17 cellular contexts compared by ENCODE assay signal in genomic region chr1:21233480-21233879, GRCh38.
"Had no signal": no experiment of that assay in that cellular context is flagged by ENCODE, and none has a peak within 500 bp of the region (broad histone marks: within the 10 kb centered on the region; RNA-seq: fewer than 3 reads in every experiment).

No MANE protein-coding gene starts in this region.

- H3K27me3 Mint-ChIP-seq: activated CD4-positive, alpha-beta memory T cell treated with anti-CD3 and anti-CD28 coated beads for 36 hours; central memory CD8-positive, alpha-beta T cell had no signal

- H3K4me1 Mint-ChIP-seq: central memory CD8-positive, alpha-beta T cell; natural killer cell had no signal

- DNase-seq: activated CD4-positive, alpha-beta memory T cell treated with anti-CD3 and anti-CD28 coated beads for 36 hours; activated CD8-positive, alpha-beta memory T cell treated with anti-CD3 and anti-CD28 coated beads, Interleukin-2, amount 50 U/mL, for 4 hours; activated naive CD4-positive, alpha-beta T cell treated with Interleukin-2 at 50 U/mL for 16 hours; amniotic stem cell; cortex of kidney; effector CD8-positive, alpha-beta T cell; mucosa of descending colon; natural killer cell; stimulated activated CD4-positive, alpha-beta T cell treated with anti-CD3 and anti-CD28 coated beads, Interleukin-4, amount 100 ng/mL, for 1 hour; stimulated activated CD8-positive, alpha-beta memory T cell treated with anti-CD3 and anti-CD28 coated beads, Interleukin-4, amount 100 ng/mL, for 48 hours; stomach; T-helper 9 cell had no signal

- H3K4me3 Mint-ChIP-seq: activated CD4-positive, alpha-beta memory T cell treated with anti-CD3 and anti-CD28 coated beads for 36 hours; activated T-helper 1 cell treated with anti-CD3 and anti-CD28 coated beads, Interleukin-12 subunit alpha, Interleukin-12 subunit beta, Interleukin-2, Interleukin-4 antibody, amounts not matched to agents 30 ng/mL and 10 ng/mL and 1 ng/mL, durations not matched to agents 14 hours and 24 hours and 36 hours; brain; central memory CD8-positive, alpha-beta T cell; natural killer cell; WTC11 had no signal

- H3K36me3 Mint-ChIP-seq: natural killer cell had no signal

- H3K9me3 Mint-ChIP-seq: activated CD4-positive, alpha-beta memory T cell treated with anti-CD3 and anti-CD28 coated beads for 36 hours; activated T-helper 1 cell treated with anti-CD3 and anti-CD28 coated beads, Interleukin-12 subunit alpha, Interleukin-12 subunit beta, Interleukin-2, Interleukin-4 antibody, amounts not matched to agents 30 ng/mL and 10 ng/mL and 1 ng/mL, durations not matched to agents 14 hours and 24 hours and 36 hours; brain; central memory CD8-positive, alpha-beta T cell; natural killer cell; WTC11 had no signal

- ATAC-seq: heart left ventricle, mucosa of descending colon, natural killer cell, WTC11 had no signal

- H3K27ac Mint-ChIP-seq: activated CD4-positive, alpha-beta memory T cell treated with anti-CD3 and anti-CD28 coated beads for 36 hours; activated T-helper 1 cell treated with anti-CD3 and anti-CD28 coated beads, Interleukin-12 subunit alpha, Interleukin-12 subunit beta, Interleukin-2, Interleukin-4 antibody, amounts not matched to agents 30 ng/mL and 10 ng/mL and 1 ng/mL, durations not matched to agents 14 hours and 24 hours and 36 hours; natural killer cell; WTC11 had no signal
